In genomic region chr20:38782275-38782674, GRCh38 we compare ENCODE assay signal across 3 cellular contexts.
TF ChIP-seq lines count a peak whose summit lies in the region.

No MANE protein-coding gene starts in this region.

TF ChIP-seq in HEK293, 187 proteins besides CTCF, POLR2A, EP300 and RAD21:
- TF ChIP-seq ZNF175 (tag by site-specific recombination; IDR thresholded peaks at IDR 0.05) (no peak), ZNF16 (tag by site-specific recombination; IDR thresholded peaks at IDR 0.05; ENCODE audit: low read depth) (peak; percentile 84)

TF ChIP-seq in K562, 482 proteins besides CTCF, POLR2A, EP300 and RAD21:
- TF ChIP-seq BACH1 (tag; IDR thresholded peaks at IDR 0.05) = no peak
- TF ChIP-seq BRF2 (IDR thresholded peaks at IDR 0.05; ENCODE audit: borderline replicate concordance, insufficient read depth, insufficient read length) = no peak
- no peak for TF ChIP-seq NR4A1 (CRISPR knock-in tag; IDR thresholded peaks at IDR 0.05)
- TF ChIP-seq NR4A1 (tag; IDR thresholded peaks at IDR 0.05) = no peak
- no peak for TF ChIP-seq RREB1 (CRISPR knock-in tag; IDR thresholded peaks at IDR 0.05)
- TF ChIP-seq PRPF4 (IDR thresholded peaks at IDR 0.05; ENCODE audit: insufficient read depth, low read depth, low read length, poor library complexity, severe bottlenecking) = no peak
- TF ChIP-seq PATZ1 (CRISPR knock-in tag; IDR thresholded peaks at IDR 0.05; ENCODE audit: borderline replicate concordance) = no peak
- no peak for TF ChIP-seq PCBP2 (IDR thresholded peaks at IDR 0.05; ENCODE audit: low read depth, low read length, poor library complexity, severe bottlenecking)
- TF ChIP-seq PKNOX1 (IDR thresholded peaks at IDR 0.05) = no peak
- TF ChIP-seq RBM25 (IDR thresholded peaks at IDR 0.05; ENCODE audit: low read depth, low read length, severe bottlenecking) = peak; percentile 79
- peak; percentile 58; the same call in 1 of the 2 replicates for TF ChIP-seq ESRRA (IDR thresholded peaks at IDR 0.05; ENCODE audit: borderline replicate concordance, low read depth)
- peak; percentile 67 for TF ChIP-seq ZFP36 (IDR thresholded peaks at IDR 0.05; ENCODE audit: low read depth, low read length, partially characterized antibody)
- no peak for TF ChIP-seq E2F3 (CRISPR knock-in tag; IDR thresholded peaks at IDR 0.05)
- no peak for TF ChIP-seq MTA1 (IDR thresholded peaks at IDR 0.05; ENCODE audit: borderline replicate concordance)

TF ChIP-seq in HepG2, 621 proteins besides CTCF, POLR2A, EP300 and RAD21:
- TF ChIP-seq SNAPC4 (CRISPR knock-in tag; IDR thresholded peaks at IDR 0.05) = no peak
- TF ChIP-seq FLYWCH1 (CRISPR knock-in tag; IDR thresholded peaks at IDR 0.05) = no peak
- TF ChIP-seq ZNF644 (CRISPR knock-in tag; IDR thresholded peaks at IDR 0.05; ENCODE audit: low read depth) = peak; percentile 14; the same call in 1 of the 2 replicates
- no peak for TF ChIP-seq ZFYVE20 (CRISPR knock-in tag; IDR thresholded peaks at IDR 0.05; ENCODE audit: borderline replicate concordance, low read depth)
- 0 out of 2 replicates have a peak, but pooled peaks have one; percentile 20 for TF ChIP-seq HOXA3 (CRISPR knock-in tag; IDR thresholded peaks at IDR 0.05)
- TF ChIP-seq NR2C2 (CRISPR knock-in tag; IDR thresholded peaks at IDR 0.05; ENCODE audit: borderline replicate concordance) = 0 out of 2 replicates have a peak, but pooled peaks have one; percentile 35
- peak; percentile 69; the same call in 1 of the 2 replicates for TF ChIP-seq ESRRA (CRISPR knock-in tag; IDR thresholded peaks at IDR 0.05; ENCODE audit: low read depth)
- peak; percentile 51 for TF ChIP-seq XRCC5 (optimal IDR thresholded peaks at IDR 0.05; ENCODE audit: low read length)
- TF ChIP-seq CEBPG (CRISPR knock-in tag; IDR thresholded peaks at IDR 0.05) = 0 out of 2 replicates have a peak, but pooled peaks have one; percentile 21
- no peak for TF ChIP-seq ZNF335 (CRISPR knock-in tag; IDR thresholded peaks at IDR 0.05)
- TF ChIP-seq RFX5 (IDR thresholded peaks at IDR 0.05; ENCODE audit: low read depth, low read length) = no peak
- peak; percentile 56 for TF ChIP-seq HNF4A (CRISPR knock-in tag; IDR thresholded peaks at IDR 0.05)
- TF ChIP-seq ZMYM3 (CRISPR knock-in tag; IDR thresholded peaks at IDR 0.05) = peak; percentile 62; the same call in 1 of the 2 replicates
- TF ChIP-seq ATF4 (CRISPR knock-in tag; IDR thresholded peaks at IDR 0.05) = peak in 1 of 2 experiments; percentile 75; a peak in 2 of 4 replicates
